In the genomic region with DNA sequence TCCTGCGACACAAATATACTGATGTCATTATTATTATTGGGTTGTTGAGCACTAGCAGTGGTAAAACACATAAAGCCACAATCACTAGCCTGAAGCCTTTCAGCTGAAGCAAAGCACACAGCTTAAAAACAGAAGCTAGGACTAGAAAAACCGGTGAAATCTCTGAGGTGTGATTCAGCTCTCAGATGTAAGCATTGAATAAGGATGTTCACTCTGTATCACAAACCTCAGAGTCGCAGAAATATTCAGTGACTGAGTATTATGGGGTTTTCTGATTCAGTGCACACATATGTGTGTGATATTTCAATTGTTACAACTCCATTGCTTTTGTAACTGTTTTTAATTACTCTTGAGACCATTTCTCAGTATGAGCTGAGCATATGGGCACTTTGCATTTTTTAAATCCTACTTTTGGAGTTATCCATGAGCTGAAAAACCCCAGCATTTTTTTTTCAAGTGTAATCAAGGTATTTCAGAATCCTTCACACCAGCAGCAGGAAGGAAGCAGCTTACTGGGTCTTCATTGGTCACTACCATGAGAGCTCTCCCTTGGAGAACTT, we compare ENCODE assay signal across 23 cellular contexts.
DNase-seq lines count a peak whose midpoint lies in the region; ATAC-seq, FAIRE-seq and TF ChIP-seq lines count a peak whose summit lies in the region.
"Had no signal": no experiment of that assay in that cellular context is flagged by ENCODE, and none has a peak within 500 bp of the region (broad histone marks: within the 10 kb centered on the region; RNA-seq: fewer than 3 reads in every experiment).

No MANE protein-coding gene starts in this region.

- H3K9ac ChIP-seq in astrocyte (ENCODE audit: low read length), result no peak overlapping the region

- H3K4me1 Mint-ChIP-seq in astrocyte (ENCODE audit: low read depth, unreplicated experiment), result no peaks in the 10 kb centered on the region
- no peaks in the 10 kb centered on the region for H3K4me1 Mint-ChIP-seq in activated T-cell treated with anti-CD3 and anti-CD28 coated beads, Interleukin-2, amount 50 U/mL, for 24 hours (ENCODE audit: low read depth)
- H3K4me1 Mint-ChIP-seq: CD14-positive monocyte, GM23338, H9 had no signal

- ATAC-seq in foreskin keratinocyte, result peak; percentile 83
- ATAC-seq: GM23338, Panc1 had no signal

- H3K27me3 Mint-ChIP-seq in astrocyte (ENCODE audit: low read depth, unreplicated experiment), result no peaks in the 10 kb centered on the region
- H3K27me3 Mint-ChIP-seq in activated T-cell treated with anti-CD3 and anti-CD28 coated beads, Interleukin-2, amount 50 U/mL, for 24 hours, result peaks cover 5% of the 10 kb centered on the region

- H3K4me3 Mint-ChIP-seq in astrocyte (ENCODE audit: unreplicated experiment), result no peak overlapping the region
- no peak overlapping the region for H3K4me3 Mint-ChIP-seq in activated T-cell treated with anti-CD3 and anti-CD28 coated beads, Interleukin-2, amount 50 U/mL, for 24 hours
- H3K4me3 Mint-ChIP-seq: CD14-positive monocyte, GM23338, H9 had no signal

- H3K36me3 ChIP-seq in astrocyte (ENCODE audit: insufficient read depth, low read length), result no peaks in the 10 kb centered on the region
- H3K36me3 ChIP-seq: BE2C had no signal

- no peak for FAIRE-seq in astrocyte (lab: Jason Lieb, UNC)
- FAIRE-seq: HTR-8/SVneo had no signal

- no peak overlapping the region for H3K27ac Mint-ChIP-seq in astrocyte (ENCODE audit: unreplicated experiment)
- H3K27ac Mint-ChIP-seq in activated T-cell treated with anti-CD3 and anti-CD28 coated beads, Interleukin-2, amount 50 U/mL, for 24 hours, result no peak overlapping the region
- H3K27ac Mint-ChIP-seq: CD14-positive monocyte, GM23338, H9 had no signal

- H3K27ac ChIP-seq in astrocyte (ENCODE audit: low read depth, low read length) (no peak overlapping the region), foreskin keratinocyte (no peak overlapping the region)
- H3K27ac ChIP-seq: SK-N-MC had no signal

- no peaks in the 10 kb centered on the region for H3K36me3 Mint-ChIP-seq in astrocyte (ENCODE audit: low read depth, unreplicated experiment)
- no peaks in the 10 kb centered on the region for H3K36me3 Mint-ChIP-seq in activated T-cell treated with anti-CD3 and anti-CD28 coated beads, Interleukin-2, amount 50 U/mL, for 24 hours (ENCODE audit: low read depth)
- H3K36me3 Mint-ChIP-seq: CD14-positive monocyte had no signal

- H4K20me1 ChIP-seq in astrocyte (ENCODE audit: insufficient read depth, low read length), result no peaks in the 10 kb centered on the region

- DNase-seq in M059J (ENCODE audit: low read depth) (peak; percentile 36), astrocyte (ENCODE audit: low read depth) (peak; percentile 58), foreskin keratinocyte (peak; percentile 69 to 88), HUDEP-2 (lab: John Stamatoyannopoulos, UW; ENCODE audit: unreplicated experiment in 76 of 76) (no peak), DMS79 treated with DMSO at 0.1 percent for 48 hours (lab: John Stamatoyannopoulos, UW) (no peak), NCI-H1436 treated with DMSO at 0.1 percent for 48 hours (lab: John Stamatoyannopoulos, UW) (no peak)
- DNase-seq in activated T-cell treated with anti-CD3 and anti-CD28 coated beads, Interleukin-2, amount 50 U/mL, for 24 hours, result no peak
- DNase-seq: BE2C, Calu3, DND-41, H9, KBM-7, MM.1S, NCI-H1694, NCI-H2029 treated with DMSO at 0.1 percent for 48 hours, NCI-H2227 treated with DMSO at 0.1 percent for 48 hours, NCI-H526 treated with DMSO at 0.1 percent for 48 hours, SIG-M5 had no signal

- H3K9me3 Mint-ChIP-seq in astrocyte (ENCODE audit: unreplicated experiment), result no peaks in the 10 kb centered on the region
- H3K9me3 Mint-ChIP-seq in activated T-cell treated with anti-CD3 and anti-CD28 coated beads, Interleukin-2, amount 50 U/mL, for 24 hours, result no peaks in the 10 kb centered on the region

- no peak overlapping the region for H3K4me2 ChIP-seq in astrocyte (ENCODE audit: low read length)
- H3K4me2 ChIP-seq: GM23338 had no signal

- H3K4me3 ChIP-seq in astrocyte (ENCODE audit: insufficient read depth, low read depth, low read length), result no peak overlapping the region
- H3K4me3 ChIP-seq: GM23338, SK-N-MC had no signal

- H3K4me1 ChIP-seq in astrocyte (ENCODE audit: insufficient read depth, low read length) (no peaks in the 10 kb centered on the region), foreskin keratinocyte (peaks cover 9% of the 10 kb centered on the region)
- H3K4me1 ChIP-seq: BE2C had no signal

- TF ChIP-seq CTCF in astrocyte (IDR thresholded peaks at IDR 0.05; ENCODE audit: insufficient read depth, low read depth, low read length), result no peak
- TF ChIP-seq CTCF in foreskin keratinocyte (conservative IDR thresholded peaks at IDR 0.05), result no peak

- H3K79me2 ChIP-seq in astrocyte (ENCODE audit: insufficient read depth, low read length), result no peaks in the 10 kb centered on the region

- H3K27me3 ChIP-seq in astrocyte (ENCODE audit: insufficient read depth, low read length) (no peaks in the 10 kb centered on the region), foreskin keratinocyte (no peaks in the 10 kb centered on the region)
- H3K27me3 ChIP-seq: BE2C had no signal

- no peak overlapping the region for H2AFZ ChIP-seq in astrocyte (ENCODE audit: low read depth, low read length)
- H2AFZ ChIP-seq: GM23338 had no signal

- H3K9me3 ChIP-seq in astrocyte (ENCODE audit: insufficient read depth, low read depth, low read length), result no peaks in the 10 kb centered on the region
- H3K9me3 ChIP-seq: BE2C had no signal

Comparison
In these comparisons a context has a peak if more than half of its experiments do, and no peak if none do; other contexts are left out.
1. DNase-seq: peak in M059J (single experiment), astrocyte (single experiment) and foreskin keratinocyte (2 of 2); none in activated T-cell treated with anti-CD3 and anti-CD28 coated beads, Interleukin-2, amount 50 U/mL, for 24 hours (single experiment), HUDEP-2 (0 of 76), DMS79 treated with DMSO at 0.1 percent for 48 hours (single experiment) and NCI-H1436 treated with DMSO at 0.1 percent for 48 hours (single experiment).